1 cellular context compared by ENCODE assay signal in the genomic region with DNA sequence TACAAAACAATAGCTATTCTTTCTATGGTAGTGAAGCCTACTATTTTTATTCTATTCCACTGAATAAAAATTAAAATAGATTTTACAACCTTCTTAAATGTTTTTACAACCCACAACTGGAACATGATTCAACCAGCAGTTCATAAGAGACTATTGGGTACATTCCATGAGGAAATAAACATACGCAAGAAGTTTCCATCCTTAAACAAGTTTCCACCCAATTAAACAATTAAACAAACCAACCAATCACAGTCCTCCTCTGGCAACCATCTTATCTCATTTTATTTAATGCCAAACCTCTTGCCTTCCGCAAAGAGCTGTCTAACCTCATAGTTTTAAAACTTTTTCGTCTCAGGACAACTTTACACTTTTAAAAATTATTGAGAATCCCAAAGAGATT.
TF ChIP-seq lines count a peak whose summit lies in the region.

No MANE protein-coding gene starts in this region.

TF ChIP-seq in HepG2, 621 proteins besides CTCF, POLR2A, EP300 and RAD21 (continued from another document):
- TF ChIP-seq, protein P1, sequence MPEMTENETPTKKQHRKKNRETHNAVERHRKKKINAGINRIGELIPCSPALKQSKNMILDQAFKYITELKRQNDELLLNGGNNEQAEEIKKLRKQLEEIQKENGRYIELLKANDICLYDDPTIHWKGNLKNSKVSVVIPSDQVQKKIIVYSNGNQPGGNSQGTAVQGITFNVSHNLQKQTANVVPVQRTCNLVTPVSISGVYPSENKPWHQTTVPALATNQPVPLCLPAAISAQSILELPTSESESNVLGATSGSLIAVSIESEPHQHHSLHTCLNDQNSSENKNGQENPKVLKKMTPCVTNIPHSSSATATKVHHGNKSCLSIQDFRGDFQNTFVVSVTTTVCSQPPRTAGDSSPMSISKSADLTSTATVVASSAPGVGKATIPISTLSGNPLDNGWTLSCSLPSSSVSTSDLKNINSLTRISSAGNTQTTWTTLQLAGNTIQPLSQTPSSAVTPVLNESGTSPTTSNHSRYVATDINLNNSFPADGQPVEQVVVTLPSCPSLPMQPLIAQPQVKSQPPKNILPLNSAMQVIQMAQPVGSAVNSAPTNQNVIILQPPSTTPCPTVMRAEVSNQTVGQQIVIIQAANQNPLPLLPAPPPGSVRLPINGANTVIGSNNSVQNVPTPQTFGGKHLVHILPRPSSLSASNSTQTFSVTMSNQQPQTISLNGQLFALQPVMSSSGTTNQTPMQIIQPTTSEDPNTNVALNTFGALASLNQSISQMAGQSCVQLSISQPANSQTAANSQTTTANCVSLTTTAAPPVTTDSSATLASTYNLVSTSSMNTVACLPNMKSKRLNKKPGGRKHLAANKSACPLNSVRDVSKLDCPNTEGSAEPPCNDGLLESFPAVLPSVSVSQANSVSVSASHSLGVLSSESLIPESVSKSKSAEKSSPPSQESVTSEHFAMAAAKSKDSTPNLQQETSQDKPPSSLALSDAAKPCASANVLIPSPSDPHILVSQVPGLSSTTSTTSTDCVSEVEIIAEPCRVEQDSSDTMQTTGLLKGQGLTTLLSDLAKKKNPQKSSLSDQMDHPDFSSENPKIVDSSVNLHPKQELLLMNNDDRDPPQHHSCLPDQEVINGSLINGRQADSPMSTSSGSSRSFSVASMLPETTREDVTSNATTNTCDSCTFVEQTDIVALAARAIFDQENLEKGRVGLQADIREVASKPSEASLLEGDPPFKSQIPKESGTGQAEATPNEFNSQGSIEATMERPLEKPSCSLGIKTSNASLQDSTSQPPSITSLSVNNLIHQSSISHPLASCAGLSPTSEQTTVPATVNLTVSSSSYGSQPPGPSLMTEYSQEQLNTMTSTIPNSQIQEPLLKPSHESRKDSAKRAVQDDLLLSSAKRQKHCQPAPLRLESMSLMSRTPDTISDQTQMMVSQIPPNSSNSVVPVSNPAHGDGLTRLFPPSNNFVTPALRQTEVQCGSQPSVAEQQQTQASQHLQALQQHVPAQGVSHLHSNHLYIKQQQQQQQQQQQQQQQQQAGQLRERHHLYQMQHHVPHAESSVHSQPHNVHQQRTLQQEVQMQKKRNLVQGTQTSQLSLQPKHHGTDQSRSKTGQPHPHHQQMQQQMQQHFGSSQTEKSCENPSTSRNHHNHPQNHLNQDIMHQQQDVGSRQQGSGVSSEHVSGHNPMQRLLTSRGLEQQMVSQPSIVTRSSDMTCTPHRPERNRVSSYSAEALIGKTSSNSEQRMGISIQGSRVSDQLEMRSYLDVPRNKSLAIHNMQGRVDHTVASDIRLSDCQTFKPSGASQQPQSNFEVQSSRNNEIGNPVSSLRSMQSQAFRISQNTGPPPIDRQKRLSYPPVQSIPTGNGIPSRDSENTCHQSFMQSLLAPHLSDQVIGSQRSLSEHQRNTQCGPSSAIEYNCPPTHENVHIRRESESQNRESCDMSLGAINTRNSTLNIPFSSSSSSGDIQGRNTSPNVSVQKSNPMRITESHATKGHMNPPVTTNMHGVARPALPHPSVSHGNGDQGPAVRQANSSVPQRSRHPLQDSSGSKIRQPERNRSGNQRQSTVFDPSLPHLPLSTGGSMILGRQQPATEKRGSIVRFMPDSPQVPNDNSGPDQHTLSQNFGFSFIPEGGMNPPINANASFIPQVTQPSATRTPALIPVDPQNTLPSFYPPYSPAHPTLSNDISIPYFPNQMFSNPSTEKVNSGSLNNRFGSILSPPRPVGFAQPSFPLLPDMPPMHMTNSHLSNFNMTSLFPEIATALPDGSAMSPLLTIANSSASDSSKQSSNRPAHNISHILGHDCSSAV (CRISPR knock-in tag; IDR thresholded peaks at IDR 0.05; ENCODE audit: borderline replicate concordance), result no peak
- TF ChIP-seq ZNF768 (CRISPR knock-in tag; IDR thresholded peaks at IDR 0.05) (no peak), TP53 (CRISPR knock-in tag; conservative IDR thresholded peaks at IDR 0.05) (no peak), NAIF1 (CRISPR knock-in tag; IDR thresholded peaks at IDR 0.05; ENCODE audit: borderline replicate concordance) (no peak), AHR (CRISPR knock-in tag; IDR thresholded peaks at IDR 0.05) (no peak)
- TF ChIP-seq, protein P2, sequence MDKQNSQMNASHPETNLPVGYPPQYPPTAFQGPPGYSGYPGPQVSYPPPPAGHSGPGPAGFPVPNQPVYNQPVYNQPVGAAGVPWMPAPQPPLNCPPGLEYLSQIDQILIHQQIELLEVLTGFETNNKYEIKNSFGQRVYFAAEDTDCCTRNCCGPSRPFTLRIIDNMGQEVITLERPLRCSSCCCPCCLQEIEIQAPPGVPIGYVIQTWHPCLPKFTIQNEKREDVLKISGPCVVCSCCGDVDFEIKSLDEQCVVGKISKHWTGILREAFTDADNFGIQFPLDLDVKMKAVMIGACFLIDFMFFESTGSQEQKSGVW (CRISPR knock-in tag; IDR thresholded peaks at IDR 0.05; ENCODE audit: borderline replicate concordance), result no peak
